ENCODE assay signal across 27 cellular contexts in the genomic region with DNA sequence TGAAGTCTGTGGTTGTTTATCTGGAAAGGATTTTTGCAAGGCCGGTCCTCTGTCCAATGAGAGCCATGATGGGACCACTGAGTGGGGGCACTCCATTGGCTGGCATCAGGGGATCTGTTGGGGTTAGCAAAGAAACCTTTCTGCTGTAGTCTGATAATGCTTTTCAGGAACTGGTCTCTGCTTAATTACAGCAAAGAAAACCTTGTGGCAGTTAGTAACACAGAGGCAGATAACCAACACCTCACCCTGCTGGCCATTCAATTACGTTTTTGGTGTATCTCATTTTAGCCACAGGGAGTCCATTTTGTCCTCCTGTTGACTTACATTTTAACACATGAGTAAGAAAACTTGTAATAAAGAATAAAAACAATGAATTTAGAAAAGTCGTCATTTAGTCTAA.
"Had no signal": no experiment of that assay in that cellular context is flagged by ENCODE, and none has a peak within 500 bp of the region (broad histone marks: within the 10 kb centered on the region; RNA-seq: fewer than 3 reads in every experiment).

No MANE protein-coding gene starts in this region.

- H3K4me1 ChIP-seq: parathyroid adenoma, suprapubic skin, transverse colon, upper lobe of right lung, vagina had no signal

- H3K4me2 ChIP-seq: smooth muscle cell had no signal

- H3K4me3 Mint-ChIP-seq: memory B cell; mesothelial cell of epicardium; naive B cell; natural killer cell treated with Interleukin-12 subunit alpha and Interleukin-12 subunit beta and Interleukin-15 and Interleukin-18, amount 100 ng/mL, for 72 hours; neural crest cell; stimulated activated naive CD8-positive, alpha-beta T cell treated with anti-CD3 and anti-CD28 coated beads, Interleukin-15, amount 100 ng/mL, for 72 hours had no signal

- H3K4me1 Mint-ChIP-seq: memory B cell; mesothelial cell of epicardium; naive B cell; neural crest cell; stimulated activated naive CD8-positive, alpha-beta T cell treated with anti-CD3 and anti-CD28 coated beads, Interleukin-15, amount 100 ng/mL, for 72 hours had no signal

- H2AFZ ChIP-seq: parathyroid adenoma had no signal

- H3K27me3 ChIP-seq: suprapubic skin, transverse colon, upper lobe of right lung, vagina had no signal

- ATAC-seq: left lobe of liver; mucosa of descending colon; natural killer cell treated with Interleukin-12 subunit alpha and Interleukin-12 subunit beta and Interleukin-15 and Interleukin-18, amount 100 ng/mL, for 72 hours; sciatic nerve; stimulated activated naive CD8-positive, alpha-beta T cell treated with anti-CD3 and anti-CD28 coated beads, Interleukin-15, amount 100 ng/mL, for 72 hours; upper lobe of right lung had no signal

- H3K27ac ChIP-seq: coronary artery, parathyroid adenoma, suprapubic skin, transverse colon, upper lobe of right lung, vagina had no signal

- H3K27me3 Mint-ChIP-seq: memory B cell; naive B cell; natural killer cell treated with Interleukin-12 subunit alpha and Interleukin-12 subunit beta and Interleukin-15 and Interleukin-18, amount 100 ng/mL, for 72 hours; progenitor cell of endocrine pancreas; stimulated activated naive CD8-positive, alpha-beta T cell treated with anti-CD3 and anti-CD28 coated beads, Interleukin-15, amount 100 ng/mL, for 72 hours had no signal

- H3K4me3 ChIP-seq: coronary artery, lung, mucosa of descending colon, smooth muscle cell, suprapubic skin, transverse colon, upper lobe of right lung, vagina had no signal

- H3K36me3 Mint-ChIP-seq: memory B cell; mesothelial cell of epicardium; naive B cell; natural killer cell treated with Interleukin-12 subunit alpha and Interleukin-12 subunit beta and Interleukin-15 and Interleukin-18, amount 100 ng/mL, for 72 hours had no signal

- H3K79me2 ChIP-seq: parathyroid adenoma had no signal

- H3K9me3 ChIP-seq: suprapubic skin, transverse colon, upper lobe of right lung, vagina had no signal

- DNase-seq: dermis blood vessel endothelial cell; effector memory CD4-positive, alpha-beta T cell; head of caudate nucleus; kidney; mucosa of descending colon; naive B cell; stimulated activated CD4-positive, alpha-beta T cell treated with anti-CD3 and anti-CD28 coated beads, Interleukin-12 subunit alpha, Interleukin-12 subunit beta, amount 100 ng/mL, for 4 hours; stimulated activated CD4-positive, alpha-beta T cell treated with anti-CD3 and anti-CD28 coated beads, Interleukin-1b, Interleukin-23, amount 100 ng/mL, for 48 hours; stimulated activated CD4-positive, alpha-beta T cell treated with anti-CD3 and anti-CD28 coated beads, Interleukin-4, amount 100 ng/mL, for 1 hour; stimulated activated CD8-positive, alpha-beta memory T cell treated with anti-CD3 and anti-CD28 coated beads, Interleukin-4, amount 100 ng/mL, for 48 hours; stimulated activated naive CD4-positive, alpha-beta T cell; stimulated activated naive CD8-positive, alpha-beta T cell treated with anti-CD3 and anti-CD28 coated beads, Interleukin-15, amount 100 ng/mL, for 72 hours; transverse colon; upper lobe of right lung had no signal

- H3K36me3 ChIP-seq: suprapubic skin, transverse colon, upper lobe of right lung, vagina had no signal

- H3K27ac Mint-ChIP-seq: memory B cell; mesothelial cell of epicardium; naive B cell; natural killer cell treated with Interleukin-12 subunit alpha and Interleukin-12 subunit beta and Interleukin-15 and Interleukin-18, amount 100 ng/mL, for 72 hours; progenitor cell of endocrine pancreas had no signal

- H3K9me3 Mint-ChIP-seq: mesothelial cell of epicardium; neural crest cell; stimulated activated naive CD8-positive, alpha-beta T cell treated with anti-CD3 and anti-CD28 coated beads, Interleukin-15, amount 100 ng/mL, for 72 hours had no signal
